In genomic region chr12:50241178-50241577, GRCh38 we compare ENCODE assay signal across 1 cellular context.
TF ChIP-seq lines count a peak whose summit lies in the region.

No MANE protein-coding gene starts in this region.

TF ChIP-seq in HepG2, 621 proteins besides CTCF, POLR2A, EP300 and RAD21 (continued from another document and continues in another):
- TF ChIP-seq ZNF564 (CRISPR knock-in tag; IDR thresholded peaks at IDR 0.05) (no peak), SNAI1 (CRISPR knock-in tag; IDR thresholded peaks at IDR 0.05; ENCODE audit: borderline replicate concordance) (no peak), NFRKB (IDR thresholded peaks at IDR 0.05) (no peak), FOXK2 (IDR thresholded peaks at IDR 0.05) (no peak), ZNF878 (CRISPR knock-in tag; IDR thresholded peaks at IDR 0.05) (no peak), ZNF354B (CRISPR knock-in tag; IDR thresholded peaks at IDR 0.05) (no peak), NBN (conservative IDR thresholded peaks at IDR 0.05) (no peak), RORA (CRISPR knock-in tag; IDR thresholded peaks at IDR 0.05) (no peak), TAF15 (IDR thresholded peaks at IDR 0.05; ENCODE audit: low read depth, low read length, poor library complexity, severe bottlenecking) (no peak), ZNF160 (CRISPR knock-in tag; IDR thresholded peaks at IDR 0.05) (no peak), ZKSCAN8 (CRISPR knock-in tag; IDR thresholded peaks at IDR 0.05; ENCODE audit: borderline replicate concordance) (no peak), ZNF777 (CRISPR knock-in tag; IDR thresholded peaks at IDR 0.05) (no peak), FOSL2 (CRISPR knock-in tag; IDR thresholded peaks at IDR 0.05) (no peak), ZNF224 (CRISPR knock-in tag; IDR thresholded peaks at IDR 0.05) (no peak), CAMTA2 (CRISPR knock-in tag; IDR thresholded peaks at IDR 0.05; ENCODE audit: borderline replicate concordance) (no peak), NKX3-1 (CRISPR knock-in tag; IDR thresholded peaks at IDR 0.05) (no peak; the same call in 1 of the 2 replicates), MBNL3 (CRISPR knock-in tag; conservative IDR thresholded peaks at IDR 0.05) (no peak), ZNF18 (CRISPR knock-in tag; IDR thresholded peaks at IDR 0.05; ENCODE audit: insufficient replicate concordance) (no peak), ZNF343 (CRISPR knock-in tag; IDR thresholded peaks at IDR 0.05) (no peak), ZNF605 (CRISPR knock-in tag; IDR thresholded peaks at IDR 0.05) (no peak), ZSCAN31 (CRISPR knock-in tag; IDR thresholded peaks at IDR 0.05; ENCODE audit: low read depth) (no peak), ZNF776 (CRISPR knock-in tag; IDR thresholded peaks at IDR 0.05) (no peak), EHMT2 (IDR thresholded peaks at IDR 0.05; ENCODE audit: borderline replicate concordance, low read depth, low read length) (no peak), ARNT (IDR thresholded peaks at IDR 0.05) (no peak), SMC3 (IDR thresholded peaks at IDR 0.05; ENCODE audit: low read length) (no peak), JUND (CRISPR knock-in tag; IDR thresholded peaks at IDR 0.05) (no peak), ZNF589 (CRISPR knock-in tag; conservative IDR thresholded peaks at IDR 0.05) (no peak), PPARG (CRISPR knock-in tag; conservative IDR thresholded peaks at IDR 0.05) (peak; percentile 61), ZNF816 (CRISPR knock-in tag; IDR thresholded peaks at IDR 0.05; ENCODE audit: borderline replicate concordance) (no peak), LCORL (IDR thresholded peaks at IDR 0.05) (no peak), LCORL (CRISPR knock-in tag; IDR thresholded peaks at IDR 0.05) (no peak), ZNF737 (CRISPR knock-in tag; IDR thresholded peaks at IDR 0.05; ENCODE audit: borderline replicate concordance) (no peak), ZZZ3 (CRISPR knock-in tag; IDR thresholded peaks at IDR 0.05; ENCODE audit: borderline replicate concordance) (no peak), ZNF253 (CRISPR knock-in tag; IDR thresholded peaks at IDR 0.05; ENCODE audit: borderline replicate concordance) (no peak), ZNF672 (CRISPR knock-in tag; IDR thresholded peaks at IDR 0.05) (no peak), SIN3B (IDR thresholded peaks at IDR 0.05; ENCODE audit: low read length) (no peak), ZNF629 (CRISPR knock-in tag; conservative IDR thresholded peaks at IDR 0.05) (no peak), REXO4 (CRISPR knock-in tag; IDR thresholded peaks at IDR 0.05; ENCODE audit: borderline replicate concordance) (no peak), FLYWCH1 (CRISPR knock-in tag; IDR thresholded peaks at IDR 0.05) (no peak), ZNF468 (CRISPR knock-in tag; IDR thresholded peaks at IDR 0.05) (no peak), JUN (CRISPR knock-in tag; IDR thresholded peaks at IDR 0.05) (no peak), ZXDC (CRISPR knock-in tag; IDR thresholded peaks at IDR 0.05) (no peak)
- TF ChIP-seq, protein P1, sequence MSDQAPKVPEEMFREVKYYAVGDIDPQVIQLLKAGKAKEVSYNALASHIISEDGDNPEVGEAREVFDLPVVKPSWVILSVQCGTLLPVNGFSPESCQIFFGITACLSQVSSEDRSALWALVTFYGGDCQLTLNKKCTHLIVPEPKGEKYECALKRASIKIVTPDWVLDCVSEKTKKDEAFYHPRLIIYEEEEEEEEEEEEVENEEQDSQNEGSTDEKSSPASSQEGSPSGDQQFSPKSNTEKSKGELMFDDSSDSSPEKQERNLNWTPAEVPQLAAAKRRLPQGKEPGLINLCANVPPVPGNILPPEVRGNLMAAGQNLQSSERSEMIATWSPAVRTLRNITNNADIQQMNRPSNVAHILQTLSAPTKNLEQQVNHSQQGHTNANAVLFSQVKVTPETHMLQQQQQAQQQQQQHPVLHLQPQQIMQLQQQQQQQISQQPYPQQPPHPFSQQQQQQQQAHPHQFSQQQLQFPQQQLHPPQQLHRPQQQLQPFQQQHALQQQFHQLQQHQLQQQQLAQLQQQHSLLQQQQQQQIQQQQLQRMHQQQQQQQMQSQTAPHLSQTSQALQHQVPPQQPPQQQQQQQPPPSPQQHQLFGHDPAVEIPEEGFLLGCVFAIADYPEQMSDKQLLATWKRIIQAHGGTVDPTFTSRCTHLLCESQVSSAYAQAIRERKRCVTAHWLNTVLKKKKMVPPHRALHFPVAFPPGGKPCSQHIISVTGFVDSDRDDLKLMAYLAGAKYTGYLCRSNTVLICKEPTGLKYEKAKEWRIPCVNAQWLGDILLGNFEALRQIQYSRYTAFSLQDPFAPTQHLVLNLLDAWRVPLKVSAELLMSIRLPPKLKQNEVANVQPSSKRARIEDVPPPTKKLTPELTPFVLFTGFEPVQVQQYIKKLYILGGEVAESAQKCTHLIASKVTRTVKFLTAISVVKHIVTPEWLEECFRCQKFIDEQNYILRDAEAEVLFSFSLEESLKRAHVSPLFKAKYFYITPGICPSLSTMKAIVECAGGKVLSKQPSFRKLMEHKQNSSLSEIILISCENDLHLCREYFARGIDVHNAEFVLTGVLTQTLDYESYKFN (CRISPR knock-in tag; conservative IDR thresholded peaks at IDR 0.05), result peak; percentile 65
- TF ChIP-seq, protein P2, sequence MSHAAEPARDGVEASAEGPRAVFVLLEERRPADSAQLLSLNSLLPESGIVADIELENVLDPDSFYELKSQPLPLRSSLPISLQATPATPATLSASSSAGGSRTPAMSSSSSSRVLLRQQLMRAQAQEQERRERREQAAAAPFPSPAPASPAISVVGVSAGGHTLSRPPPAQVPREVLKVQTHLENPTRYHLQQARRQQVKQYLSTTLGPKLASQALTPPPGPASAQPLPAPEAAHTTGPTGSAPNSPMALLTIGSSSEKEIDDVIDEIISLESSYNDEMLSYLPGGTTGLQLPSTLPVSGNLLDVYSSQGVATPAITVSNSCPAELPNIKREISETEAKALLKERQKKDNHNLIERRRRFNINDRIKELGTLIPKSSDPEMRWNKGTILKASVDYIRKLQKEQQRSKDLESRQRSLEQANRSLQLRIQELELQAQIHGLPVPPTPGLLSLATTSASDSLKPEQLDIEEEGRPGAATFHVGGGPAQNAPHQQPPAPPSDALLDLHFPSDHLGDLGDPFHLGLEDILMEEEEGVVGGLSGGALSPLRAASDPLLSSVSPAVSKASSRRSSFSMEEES (CRISPR knock-in tag; IDR thresholded peaks at IDR 0.05), result no peak
- TF ChIP-seq, protein P3, sequence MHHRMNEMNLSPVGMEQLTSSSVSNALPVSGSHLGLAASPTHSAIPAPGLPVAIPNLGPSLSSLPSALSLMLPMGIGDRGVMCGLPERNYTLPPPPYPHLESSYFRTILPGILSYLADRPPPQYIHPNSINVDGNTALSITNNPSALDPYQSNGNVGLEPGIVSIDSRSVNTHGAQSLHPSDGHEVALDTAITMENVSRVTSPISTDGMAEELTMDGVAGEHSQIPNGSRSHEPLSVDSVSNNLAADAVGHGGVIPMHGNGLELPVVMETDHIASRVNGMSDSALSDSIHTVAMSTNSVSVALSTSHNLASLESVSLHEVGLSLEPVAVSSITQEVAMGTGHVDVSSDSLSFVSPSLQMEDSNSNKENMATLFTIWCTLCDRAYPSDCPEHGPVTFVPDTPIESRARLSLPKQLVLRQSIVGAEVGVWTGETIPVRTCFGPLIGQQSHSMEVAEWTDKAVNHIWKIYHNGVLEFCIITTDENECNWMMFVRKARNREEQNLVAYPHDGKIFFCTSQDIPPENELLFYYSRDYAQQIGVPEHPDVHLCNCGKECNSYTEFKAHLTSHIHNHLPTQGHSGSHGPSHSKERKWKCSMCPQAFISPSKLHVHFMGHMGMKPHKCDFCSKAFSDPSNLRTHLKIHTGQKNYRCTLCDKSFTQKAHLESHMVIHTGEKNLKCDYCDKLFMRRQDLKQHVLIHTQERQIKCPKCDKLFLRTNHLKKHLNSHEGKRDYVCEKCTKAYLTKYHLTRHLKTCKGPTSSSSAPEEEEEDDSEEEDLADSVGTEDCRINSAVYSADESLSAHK (CRISPR knock-in tag; IDR thresholded peaks at IDR 0.05; ENCODE audit: borderline replicate concordance), result no peak
- TF ChIP-seq, protein P4, sequence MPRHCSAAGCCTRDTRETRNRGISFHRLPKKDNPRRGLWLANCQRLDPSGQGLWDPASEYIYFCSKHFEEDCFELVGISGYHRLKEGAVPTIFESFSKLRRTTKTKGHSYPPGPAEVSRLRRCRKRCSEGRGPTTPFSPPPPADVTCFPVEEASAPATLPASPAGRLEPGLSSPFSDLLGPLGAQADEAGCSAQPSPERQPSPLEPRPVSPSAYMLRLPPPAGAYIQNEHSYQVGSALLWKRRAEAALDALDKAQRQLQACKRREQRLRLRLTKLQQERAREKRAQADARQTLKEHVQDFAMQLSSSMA (CRISPR knock-in tag; IDR thresholded peaks at IDR 0.05), result no peak
- TF ChIP-seq, protein P5, sequence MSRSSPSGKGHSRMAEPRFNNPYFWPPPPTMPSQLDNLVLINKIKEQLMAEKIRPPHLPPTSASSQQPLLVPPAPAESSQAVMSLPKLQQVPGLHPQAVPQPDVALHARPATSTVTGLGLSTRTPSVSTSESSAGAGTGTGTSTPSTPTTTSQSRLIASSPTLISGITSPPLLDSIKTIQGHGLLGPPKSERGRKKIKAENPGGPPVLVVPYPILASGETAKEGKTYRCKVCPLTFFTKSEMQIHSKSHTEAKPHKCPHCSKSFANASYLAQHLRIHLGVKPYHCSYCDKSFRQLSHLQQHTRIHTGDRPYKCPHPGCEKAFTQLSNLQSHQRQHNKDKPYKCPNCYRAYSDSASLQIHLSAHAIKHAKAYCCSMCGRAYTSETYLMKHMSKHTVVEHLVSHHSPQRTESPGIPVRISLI (CRISPR knock-in tag; IDR thresholded peaks at IDR 0.05; ENCODE audit: borderline replicate concordance), result peak; percentile 53; the same call in 1 of the 2 replicates
- TF ChIP-seq, protein P6, sequence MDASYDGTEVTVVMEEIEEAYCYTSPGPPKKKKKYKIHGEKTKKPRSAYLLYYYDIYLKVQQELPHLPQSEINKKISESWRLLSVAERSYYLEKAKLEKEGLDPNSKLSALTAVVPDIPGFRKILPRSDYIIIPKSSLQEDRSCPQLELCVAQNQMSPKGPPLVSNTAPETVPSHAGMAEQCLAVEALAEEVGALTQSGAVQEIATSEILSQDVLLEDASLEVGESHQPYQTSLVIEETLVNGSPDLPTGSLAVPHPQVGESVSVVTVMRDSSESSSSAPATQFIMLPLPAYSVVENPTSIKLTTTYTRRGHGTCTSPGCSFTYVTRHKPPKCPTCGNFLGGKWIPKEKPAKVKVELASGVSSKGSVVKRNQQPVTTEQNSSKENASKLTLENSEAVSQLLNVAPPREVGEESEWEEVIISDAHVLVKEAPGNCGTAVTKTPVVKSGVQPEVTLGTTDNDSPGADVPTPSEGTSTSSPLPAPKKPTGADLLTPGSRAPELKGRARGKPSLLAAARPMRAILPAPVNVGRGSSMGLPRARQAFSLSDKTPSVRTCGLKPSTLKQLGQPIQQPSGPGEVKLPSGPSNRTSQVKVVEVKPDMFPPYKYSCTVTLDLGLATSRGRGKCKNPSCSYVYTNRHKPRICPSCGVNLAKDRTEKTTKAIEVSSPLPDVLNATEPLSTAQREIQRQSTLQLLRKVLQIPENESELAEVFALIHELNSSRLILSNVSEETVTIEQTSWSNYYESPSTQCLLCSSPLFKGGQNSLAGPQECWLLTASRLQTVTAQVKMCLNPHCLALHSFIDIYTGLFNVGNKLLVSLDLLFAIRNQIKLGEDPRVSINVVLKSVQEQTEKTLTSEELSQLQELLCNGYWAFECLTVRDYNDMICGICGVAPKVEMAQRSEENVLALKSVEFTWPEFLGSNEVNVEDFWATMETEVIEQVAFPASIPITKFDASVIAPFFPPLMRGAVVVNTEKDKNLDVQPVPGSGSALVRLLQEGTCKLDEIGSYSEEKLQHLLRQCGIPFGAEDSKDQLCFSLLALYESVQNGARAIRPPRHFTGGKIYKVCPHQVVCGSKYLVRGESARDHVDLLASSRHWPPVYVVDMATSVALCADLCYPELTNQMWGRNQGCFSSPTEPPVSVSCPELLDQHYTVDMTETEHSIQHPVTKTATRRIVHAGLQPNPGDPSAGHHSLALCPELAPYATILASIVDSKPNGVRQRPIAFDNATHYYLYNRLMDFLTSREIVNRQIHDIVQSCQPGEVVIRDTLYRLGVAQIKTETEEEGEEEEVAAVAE (CRISPR knock-in tag; IDR thresholded peaks at IDR 0.05; ENCODE audit: borderline replicate concordance), result no peak
- TF ChIP-seq, protein P7, sequence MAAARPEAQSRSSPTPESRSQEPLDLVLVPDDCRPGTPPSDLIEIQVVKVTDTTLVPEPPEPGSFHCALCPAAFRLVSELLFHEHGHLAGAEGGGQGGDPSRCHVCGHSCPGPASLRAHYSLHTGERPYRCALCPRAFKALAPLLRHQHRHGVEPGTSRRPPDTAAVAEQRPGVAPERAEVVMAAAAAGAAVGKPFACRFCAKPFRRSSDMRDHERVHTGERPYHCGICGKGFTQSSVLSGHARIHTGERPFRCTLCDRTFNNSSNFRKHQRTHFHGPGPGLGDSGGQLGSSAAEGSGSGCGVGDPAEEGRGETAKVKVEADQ (CRISPR knock-in tag; IDR thresholded peaks at IDR 0.05; ENCODE audit: borderline replicate concordance), result no peak
